33 cellular contexts compared by ENCODE assay signal in the genomic region with DNA sequence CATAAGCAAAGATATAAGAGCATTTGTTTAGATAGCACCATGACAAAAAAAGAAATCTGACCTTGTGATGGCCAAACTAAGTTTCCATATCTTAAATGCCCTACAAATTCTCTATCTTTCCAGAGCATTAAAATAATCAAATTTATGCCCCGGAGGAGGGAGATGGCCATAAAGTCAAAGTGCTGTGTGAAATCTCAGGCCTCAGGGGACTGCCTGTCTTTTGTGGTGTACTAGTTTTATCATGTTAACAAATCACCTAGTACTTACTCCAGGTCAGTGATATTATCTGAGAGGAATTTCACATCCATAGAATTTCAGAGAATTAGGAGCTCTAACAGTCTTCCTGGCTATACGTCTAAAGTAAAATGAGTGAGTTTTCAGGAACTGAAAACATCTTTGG.
"Had no signal": no experiment of that assay in that cellular context is flagged by ENCODE, and none has a peak within 500 bp of the region (broad histone marks: within the 10 kb centered on the region; RNA-seq: fewer than 3 reads in every experiment).

No MANE protein-coding gene starts in this region.

- DNase-seq: Karpas-422, Kasumi-1, MG63, MM.1S, NCI-H1048, NCI-H1092, NCI-H1092 treated with DMSO at 0.1 percent for 48 hours, NCI-H1105, NCI-H1105 treated with DMSO at 0.1 percent for 48 hours, NCI-H1417, NCI-H1417 treated with DMSO at 0.1 percent for 48 hours, NCI-H1436, NCI-H1436 treated with DMSO at 0.1 percent for 48 hours, NCI-H146, NCI-H1694, NCI-H1694 treated with DMSO at 0.1 percent for 48 hours, NCI-H187, NCI-H187 treated with DMSO at 0.1 percent for 48 hours, NCI-H1930, NCI-H2029, NCI-H2029 treated with DMSO at 0.1 percent for 48 hours, NCI-H2081, NCI-H2081 treated with DMSO at 0.1 percent for 48 hours, NCI-H2107, NCI-H2171, NCI-H2171 treated with DMSO at 0.1 percent for 48 hours, NCI-H2227 treated with DMSO at 0.1 percent for 48 hours, NCI-H226, NCI-H345, NCI-H446, NCI-H446 treated with DMSO at 0.1 percent for 48 hours, NCI-H510A had no signal

- H3K4me2 ChIP-seq: KMS-11 had no signal

- H3K4me3 ChIP-seq: MG63 had no signal

- H3K27ac ChIP-seq: KMS-11 had no signal

- H3K36me3 ChIP-seq: MG63 had no signal

- H3K9me3 ChIP-seq: MG63 had no signal

- H3K27me3 ChIP-seq: MG63 had no signal

- H3K9ac ChIP-seq: KMS-11 had no signal
